ENCODE assay signal across 19 cellular contexts in genomic region chr11:86888978-86889341, GRCh38.
"Had no signal": no experiment of that assay in that cellular context is flagged by ENCODE, and none has a peak within 500 bp of the region (broad histone marks: within the 10 kb centered on the region; RNA-seq: fewer than 3 reads in every experiment).

No MANE protein-coding gene starts in this region.

- H3K4me1 Mint-ChIP-seq: activated naive CD4-positive, alpha-beta T cell treated with anti-CD3 and anti-CD28 coated beads, Interleukin-2, amount 50 U/mL, for 24 hours; naive B cell had no signal

- DNase-seq: activated CD4-positive, CD25-positive, alpha-beta regulatory T cell treated with anti-CD3 and anti-CD28 coated beads, Interleukin-2, amount 50 U/mL, for 72 hours; activated gamma-delta T cell; activated T-cell treated with anti-CD3 and anti-CD28 coated beads, Interleukin-2, amount 50 U/mL, for 72 hours; cerebellar nuclear complex; effector CD4-positive, alpha-beta T cell; immature natural killer cell; left ventricle myocardium inferior; mammary epithelial cell; naive B cell; pancreas; spleen; stimulated activated naive CD4-positive, alpha-beta T cell; substantia nigra had no signal

- H3K9me3 ChIP-seq: ascending aorta, left ventricle myocardium inferior, pancreas, spleen, tibial nerve, vagina had no signal

- H3K36me3 ChIP-seq: left ventricle myocardium inferior, pancreas, spleen, tibial nerve, vagina had no signal

- H3K36me3 Mint-ChIP-seq: activated naive CD4-positive, alpha-beta T cell treated with anti-CD3 and anti-CD28 coated beads, Interleukin-2, amount 50 U/mL, for 24 hours; naive B cell had no signal

- H3K9me3 Mint-ChIP-seq: activated naive CD4-positive, alpha-beta T cell treated with anti-CD3 and anti-CD28 coated beads, Interleukin-2, amount 50 U/mL, for 24 hours; activated T-cell treated with anti-CD3 and anti-CD28 coated beads, Interleukin-2, amount 50 U/mL, for 72 hours; T-helper 1 cell treated with Interleukin-12 subunit alpha and Interleukin-12 subunit beta and Interleukin-4 antibody, amounts not matched to agents 30 μg/mL and 1 μg/mL, for 36 hours had no signal

- ATAC-seq: activated T-cell treated with anti-CD3 and anti-CD28 coated beads, Interleukin-2, amount 50 U/mL, for 72 hours; pancreas had no signal

- H3K4me3 Mint-ChIP-seq: activated naive CD4-positive, alpha-beta T cell treated with anti-CD3 and anti-CD28 coated beads, Interleukin-2, amount 50 U/mL, for 24 hours; activated T-cell treated with anti-CD3 and anti-CD28 coated beads, Interleukin-2, amount 50 U/mL, for 72 hours; immature natural killer cell; naive B cell; T-helper 1 cell treated with Interleukin-12 subunit alpha and Interleukin-12 subunit beta and Interleukin-4 antibody, amounts not matched to agents 30 μg/mL and 1 μg/mL, for 36 hours had no signal

- H3K4me1 ChIP-seq: ascending aorta, left ventricle myocardium inferior, pancreas, spleen, vagina had no signal

- H3K27ac ChIP-seq: ascending aorta, left ventricle myocardium inferior, pancreas, spleen, vagina, VCaP had no signal

- H3K27me3 ChIP-seq: ascending aorta, pancreas, spleen, tibial nerve, vagina had no signal

- H3K27ac Mint-ChIP-seq: activated naive CD4-positive, alpha-beta T cell treated with anti-CD3 and anti-CD28 coated beads, Interleukin-2, amount 50 U/mL, for 24 hours; activated T-cell treated with anti-CD3 and anti-CD28 coated beads, Interleukin-2, amount 50 U/mL, for 72 hours; immature natural killer cell; naive B cell; T-helper 1 cell treated with Interleukin-12 subunit alpha and Interleukin-12 subunit beta and Interleukin-4 antibody, amounts not matched to agents 30 μg/mL and 1 μg/mL, for 36 hours had no signal

- H3K4me3 ChIP-seq: ascending aorta, left ventricle myocardium inferior, pancreas, spleen, tibial nerve, vagina had no signal
